Comparison of ENCODE assay signal across 34 cellular contexts in the genomic region with DNA sequence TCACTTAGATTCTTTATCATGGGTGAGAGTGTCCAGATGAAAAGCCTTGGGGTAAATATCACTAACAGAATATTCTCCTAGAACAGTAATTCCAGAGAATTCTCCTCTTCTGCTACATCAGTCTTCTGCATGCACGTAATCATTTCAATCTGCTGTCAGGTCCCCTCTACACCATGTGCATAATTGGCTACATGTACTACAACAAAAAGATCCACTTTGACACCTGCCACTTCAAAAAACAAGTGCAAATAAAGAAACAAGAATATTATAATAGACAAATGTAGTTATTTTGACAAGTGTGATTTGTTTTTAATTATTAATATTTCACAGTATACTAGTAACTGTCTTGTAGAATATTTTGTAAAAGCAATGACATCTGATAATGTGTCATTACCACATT.
"Had no signal": no experiment of that assay in that cellular context is flagged by ENCODE, and none has a peak within 500 bp of the region (broad histone marks: within the 10 kb centered on the region; RNA-seq: fewer than 3 reads in every experiment).

No MANE protein-coding gene starts in this region.

- H3K4me3 ChIP-seq: MG63, SJCRH30, SK-N-MC had no signal

- ATAC-seq: Panc1, PC-3, Right ventricle myocardium inferior, SK-N-SH treated with all-trans-retinoic acid at 6 μM for 48 hours, T-cell, T-helper 17 cell had no signal

- H3K4me1 ChIP-seq: SJCRH30 had no signal

- FAIRE-seq: RCC 7860 had no signal

- H3K27me3 ChIP-seq: MG63, SJCRH30 had no signal

- DNase-seq: Kasumi-1, KG1, MG63, NCI-H1048, NCI-H1092 treated with DMSO at 0.1 percent for 48 hours, NCI-H1105 treated with DMSO at 0.1 percent for 48 hours, NCI-H1436, NCI-H146, NCI-H1694, NCI-H187, NCI-H1930, NCI-H2029 treated with DMSO at 0.1 percent for 48 hours, NCI-H2081 treated with DMSO at 0.1 percent for 48 hours, NCI-H2171 treated with DMSO at 0.1 percent for 48 hours, NCI-H2227 treated with DMSO at 0.1 percent for 48 hours, NCI-H345, NCI-H446, NCI-H510A treated with DMSO at 0.1 percent for 48 hours, NCI-H524 treated with DMSO at 0.1 percent for 48 hours, NCI-H526 treated with DMSO at 0.1 percent for 48 hours, NCI-H774, OCI-M1, PC-3, SHP77, SIG-M5, SJCRH30, T-cell, T-helper 17 cell had no signal

- H3K9me3 ChIP-seq: MG63, SJCRH30 had no signal

- H3K36me3 ChIP-seq: MG63, SJCRH30 had no signal

- H3K27ac ChIP-seq: RWPE1, SJCRH30, SK-N-MC had no signal
